Comparison of ENCODE assay signal across 27 cellular contexts in genomic region chr4:181004056-181004455, GRCh38.
"Had no signal": no experiment of that assay in that cellular context is flagged by ENCODE, and none has a peak within 500 bp of the region (broad histone marks: within the 10 kb centered on the region; RNA-seq: fewer than 3 reads in every experiment).

No MANE protein-coding gene starts in this region.

- H3K9me3 Mint-ChIP-seq: endodermal cell had no signal

- H3K4me3 ChIP-seq: colonic mucosa, lung, ovary, psoas muscle, right lobe of liver, thoracic aorta, tibial nerve, upper lobe of left lung had no signal

- H3K9me3 ChIP-seq: colonic mucosa, ovary, psoas muscle, right lobe of liver, thoracic aorta, tibial nerve, upper lobe of left lung had no signal

- FAIRE-seq: frontal cortex, keratinocyte, small intestine, urothelium cell line had no signal

- H3K36me3 ChIP-seq: colonic mucosa, ovary, right lobe of liver, thoracic aorta, tibial nerve, upper lobe of left lung had no signal

- H3K4me1 ChIP-seq: colonic mucosa, psoas muscle, right lobe of liver, upper lobe of left lung had no signal

- H3K4me3 Mint-ChIP-seq: dendritic cell treated with granulocyte-macrophage colony-stimulating factor and Interleukin-4, amounts not matched to agents 40 ng/mL and 50 ng/mL, for 4 days; endodermal cell; memory B cell; natural killer cell; stimulated activated naive B cell treated with anti-CD40 and anti-IgM and Interleukin-4, amounts not matched to agents 10 μg/mL and 1 μg/mL and 100 μg/mL, for 72 hours; stimulated activated naive CD8-positive, alpha-beta T cell treated with anti-CD3 and anti-CD28 coated beads, Interleukin-15, Interleukin-2, amounts not matched to agents 100 ng/mL and 50 ng/mL, for 24 hours had no signal

- H3K27ac Mint-ChIP-seq: dendritic cell treated with granulocyte-macrophage colony-stimulating factor and Interleukin-4, amounts not matched to agents 40 ng/mL and 50 ng/mL, for 4 days; endodermal cell; memory B cell; natural killer cell; stimulated activated naive B cell treated with anti-CD40 and anti-IgM and Interleukin-4, amounts not matched to agents 10 μg/mL and 1 μg/mL and 100 μg/mL, for 72 hours; stimulated activated naive CD8-positive, alpha-beta T cell treated with anti-CD3 and anti-CD28 coated beads, Interleukin-15, Interleukin-2, amounts not matched to agents 100 ng/mL and 50 ng/mL, for 24 hours had no signal

- H3K27me3 Mint-ChIP-seq: dendritic cell treated with granulocyte-macrophage colony-stimulating factor and Interleukin-4, amounts not matched to agents 40 ng/mL and 50 ng/mL, for 4 days; memory B cell; stimulated activated naive B cell treated with anti-CD40 and anti-IgM and Interleukin-4, amounts not matched to agents 10 μg/mL and 1 μg/mL and 100 μg/mL, for 72 hours; stimulated activated naive CD8-positive, alpha-beta T cell treated with anti-CD3 and anti-CD28 coated beads, Interleukin-15, Interleukin-2, amounts not matched to agents 100 ng/mL and 50 ng/mL, for 24 hours had no signal

- DNase-seq: colonic mucosa; effector CD8-positive, alpha-beta T cell; endodermal cell; hypothalamus; left ventricle myocardium superior; natural killer cell; occipital lobe; ovary; posterior cingulate gyrus; psoas muscle; right lobe of liver; small intestine; stimulated activated CD4-positive, alpha-beta T cell treated with anti-CD3 and anti-CD28 coated beads, Interleukin-15, amount 100 ng/mL, for 24 hours; stimulated activated CD4-positive, alpha-beta T cell treated with anti-CD3 and anti-CD28 coated beads, Interleukin-2, amount 100 ng/mL, for 48 hours; stimulated activated naive B cell treated with anti-CD40 and anti-IgM and Interleukin-4, amounts not matched to agents 10 μg/mL and 1 μg/mL and 100 μg/mL, for 72 hours; upper lobe of left lung had no signal

- H3K27ac ChIP-seq: colonic mucosa, epithelial cell of prostate, ovary, psoas muscle, right lobe of liver, thoracic aorta, tibial nerve, upper lobe of left lung had no signal

- ATAC-seq: esophagus mucosa; left ventricle myocardium superior; natural killer cell; psoas muscle; right lobe of liver; stimulated activated naive B cell treated with anti-CD40 and anti-IgM and Interleukin-4, amounts not matched to agents 10 μg/mL and 1 μg/mL and 100 μg/mL, for 72 hours had no signal

- H3K27me3 ChIP-seq: colonic mucosa, ovary, right lobe of liver, tibial nerve, upper lobe of left lung had no signal

- H3K36me3 Mint-ChIP-seq: memory B cell; natural killer cell; stimulated activated naive B cell treated with anti-CD40 and anti-IgM and Interleukin-4, amounts not matched to agents 10 μg/mL and 1 μg/mL and 100 μg/mL, for 72 hours had no signal

- H3K4me1 Mint-ChIP-seq: memory B cell; natural killer cell; stimulated activated naive B cell treated with anti-CD40 and anti-IgM and Interleukin-4, amounts not matched to agents 10 μg/mL and 1 μg/mL and 100 μg/mL, for 72 hours had no signal
